29 cellular contexts compared by ENCODE assay signal in the genomic region with DNA sequence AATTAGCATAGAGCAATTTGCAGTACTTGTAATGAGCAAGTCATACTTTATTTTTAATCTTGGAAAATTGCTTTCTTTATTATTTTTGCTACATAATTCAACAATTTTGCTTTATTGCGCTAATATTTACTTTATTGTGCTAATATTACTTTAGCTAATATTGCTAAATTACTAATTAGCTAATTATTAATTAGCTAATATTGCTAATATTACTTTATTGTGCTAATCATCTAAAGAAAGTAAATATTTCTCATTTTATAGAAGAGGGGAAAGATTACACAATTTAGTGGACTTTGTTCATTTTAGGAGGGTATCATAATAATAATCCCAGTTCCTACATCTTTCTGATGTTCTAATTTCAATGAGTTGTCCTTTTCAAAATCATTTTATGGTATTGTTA.
"Had no signal": no experiment of that assay in that cellular context is flagged by ENCODE, and none has a peak within 500 bp of the region (broad histone marks: within the 10 kb centered on the region; RNA-seq: fewer than 3 reads in every experiment).

No MANE protein-coding gene starts in this region.

- H3K9me3 ChIP-seq: ovary, psoas muscle, right lobe of liver, sigmoid colon, spleen, thoracic aorta, thyroid gland, tibial nerve, upper lobe of left lung, vagina had no signal

- H3K27ac ChIP-seq: neural progenitor cell, ovary, parathyroid adenoma, psoas muscle, right lobe of liver, sigmoid colon, spleen, thoracic aorta, thyroid gland, tibial nerve, upper lobe of left lung, vagina had no signal

- H3K4me1 ChIP-seq: neural progenitor cell, parathyroid adenoma, psoas muscle, right lobe of liver, sigmoid colon, spleen, thyroid gland, tibial nerve, upper lobe of left lung, vagina had no signal

- H3K4me3 ChIP-seq: neural progenitor cell, ovary, psoas muscle, right lobe of liver, sigmoid colon, smooth muscle cell, spleen, thoracic aorta, thyroid gland, tibial nerve, upper lobe of left lung, vagina had no signal

- H3K36me3 ChIP-seq: neural progenitor cell, ovary, right lobe of liver, sigmoid colon, spleen, thoracic aorta, thyroid gland, tibial nerve, upper lobe of left lung, vagina had no signal

- DNase-seq: naive thymus-derived CD4-positive, alpha-beta T cell; natural killer cell; occipital lobe; ovary; posterior cingulate gyrus; psoas muscle; right cardiac atrium; right lobe of liver; sigmoid colon; spleen; stimulated activated CD4-positive, alpha-beta T cell treated with anti-CD3 and anti-CD28 coated beads, Interleukin-12 subunit alpha, Interleukin-12 subunit beta, amount 100 ng/mL, for 4 hours; stimulated activated CD4-positive, alpha-beta T cell treated with anti-CD3 and anti-CD28 coated beads, Interleukin-1b, Interleukin-23, amount 100 ng/mL, for 48 hours; stimulated activated CD4-positive, alpha-beta T cell treated with anti-CD3 and anti-CD28 coated beads, Interleukin-4, amount 100 ng/mL, for 1 hour; stimulated activated CD4-positive, alpha-beta T cell treated with anti-CD3 and anti-CD28 coated beads, Interleukin-4, amount 100 ng/mL, for 4 hours; stimulated activated CD8-positive, alpha-beta memory T cell treated with anti-CD3 and anti-CD28 coated beads, Interleukin-4, amount 100 ng/mL, for 48 hours; stimulated activated naive CD4-positive, alpha-beta T cell; stimulated activated naive CD8-positive, alpha-beta T cell treated with anti-CD3 and anti-CD28 coated beads, Interleukin-15, amount 100 ng/mL, for 72 hours; stimulated activated naive CD8-positive, alpha-beta T cell treated with anti-CD3 and anti-CD28 coated beads, Interleukin-15, Interleukin-2, amounts not matched to agents 100 U/mL and 50 U/mL, for 24 hours; thyroid gland; trophoblast cell; upper lobe of left lung had no signal

- H3K27me3 ChIP-seq: neural progenitor cell, ovary, right lobe of liver, sigmoid colon, spleen, thyroid gland, tibial nerve, upper lobe of left lung, vagina had no signal

- ATAC-seq: naive thymus-derived CD4-positive, alpha-beta T cell; natural killer cell; psoas muscle; right cardiac atrium; right lobe of liver; stimulated activated memory B cell treated with anti-CD40 and anti-IgM and Interleukin-4, amounts not matched to agents 10 μg/mL and 1 μg/mL and 100 μg/mL, for 72 hours; stimulated activated naive CD8-positive, alpha-beta T cell treated with anti-CD3 and anti-CD28 coated beads, Interleukin-15, amount 100 ng/mL, for 72 hours; stimulated activated naive CD8-positive, alpha-beta T cell treated with anti-CD3 and anti-CD28 coated beads, Interleukin-15, Interleukin-2, amounts not matched to agents 100 U/mL and 50 U/mL, for 24 hours had no signal

- FAIRE-seq: urothelium cell line had no signal
